Comparison of ENCODE assay signal across 18 cellular contexts in genomic region chr11:82995276-82995675, GRCh38.
DNase-seq lines count a peak whose midpoint lies in the region; ATAC-seq and TF ChIP-seq lines count a peak whose summit lies in the region.
"Had no signal": no experiment of that assay in that cellular context is flagged by ENCODE, and none has a peak within 500 bp of the region (broad histone marks: within the 10 kb centered on the region; RNA-seq: fewer than 3 reads in every experiment).

No MANE protein-coding gene starts in this region.

- peak overlapping the region; percentile 45 to 74 for H3K4me3 Mint-ChIP-seq in activated T-cell treated with anti-CD3 and anti-CD28 coated beads, Interleukin-2, amount 50 U/mL, for 72 hours
- H3K4me3 Mint-ChIP-seq in activated naive CD8-positive, alpha-beta T cell: peak overlapping the region; percentile 43
- H3K4me3 Mint-ChIP-seq: activated CD4-positive, alpha-beta T cell treated with anti-CD3 and anti-CD28 coated beads, Interleukin-2, amount 10 ng/mL, durations not matched to agents 7 days and 5 days; brain; naive thymus-derived CD4-positive, alpha-beta T cell had no signal

- no peaks in the 10 kb centered on the region for H3K27me3 Mint-ChIP-seq in activated T-cell treated with anti-CD3 and anti-CD28 coated beads, Interleukin-2, amount 50 U/mL, for 72 hours (ENCODE audit: low read depth)
- H3K27me3 Mint-ChIP-seq in activated naive CD8-positive, alpha-beta T cell: no peaks in the 10 kb centered on the region
- H3K27me3 Mint-ChIP-seq: activated CD4-positive, alpha-beta T cell treated with anti-CD3 and anti-CD28 coated beads, Interleukin-2, amount 10 ng/mL, durations not matched to agents 7 days and 5 days; brain; naive thymus-derived CD4-positive, alpha-beta T cell had no signal

- TF ChIP-seq POLR2A in tibial nerve (IDR thresholded peaks at IDR 0.05): no peak

- DNase-seq in activated T-cell treated with anti-CD3 and anti-CD28 coated beads, Interleukin-2, amount 50 U/mL, for 72 hours: no peak
- no peak for DNase-seq in activated T-cell treated with anti-CD3 and anti-CD28 coated beads, Interleukin-2, amount 50 U/mL, for 1 hour
- DNase-seq in left kidney (ENCODE audit: low read depth, low spot score): peak; percentile 19
- DNase-seq in tibial nerve (ENCODE audit: low spot score in 2 of 2): no peak
- no peak for DNase-seq in NCI-H2227 (lab: John Stamatoyannopoulos, UW; ENCODE audit: unreplicated experiment)
- DNase-seq in 8988T: no peak
- DNase-seq in amygdala (lab: John Stamatoyannopoulos, UW): no peak
- DNase-seq: activated CD4-positive, alpha-beta T cell treated with anti-CD3 and anti-CD28 coated beads, Interleukin-2, amount 10 ng/mL, durations not matched to agents 7 days and 5 days; activated gamma-delta T cell; KG1; naive thymus-derived CD4-positive, alpha-beta T cell; NCI-H1436 treated with DMSO at 0.1 percent for 48 hours; NCI-H2227 treated with DMSO at 0.1 percent for 48 hours; T1000; upper lobe of left lung had no signal

- peaks cover 77% of the 10 kb centered on the region for H3K4me1 Mint-ChIP-seq in activated T-cell treated with anti-CD3 and anti-CD28 coated beads, Interleukin-2, amount 50 U/mL, for 72 hours (ENCODE audit: low read depth)
- peaks cover 67% of the 10 kb centered on the region for H3K4me1 Mint-ChIP-seq in activated naive CD8-positive, alpha-beta T cell (ENCODE audit: low read depth)

- no peak for TF ChIP-seq EP300 in tibial nerve (IDR thresholded peaks at IDR 0.05)

- no peaks in the 10 kb centered on the region for H3K9me3 Mint-ChIP-seq in activated T-cell treated with anti-CD3 and anti-CD28 coated beads, Interleukin-2, amount 50 U/mL, for 72 hours
- no peaks in the 10 kb centered on the region for H3K9me3 Mint-ChIP-seq in activated naive CD8-positive, alpha-beta T cell (ENCODE audit: low read depth)
- H3K9me3 Mint-ChIP-seq: activated CD4-positive, alpha-beta T cell treated with anti-CD3 and anti-CD28 coated beads, Interleukin-2, amount 10 ng/mL, durations not matched to agents 7 days and 5 days; brain; naive thymus-derived CD4-positive, alpha-beta T cell had no signal

- H3K27ac ChIP-seq in tibial nerve: peak overlapping the region in 3 of 4 donors; percentile 28 to 53 (median 49)
- H3K27ac ChIP-seq: GM23248 had no signal

- H3K27ac Mint-ChIP-seq in activated T-cell treated with anti-CD3 and anti-CD28 coated beads, Interleukin-2, amount 50 U/mL, for 72 hours: peak overlapping the region; percentile 0
- peak overlapping the region; percentile 84 for H3K27ac Mint-ChIP-seq in activated naive CD8-positive, alpha-beta T cell
- H3K27ac Mint-ChIP-seq: activated CD4-positive, alpha-beta T cell treated with anti-CD3 and anti-CD28 coated beads, Interleukin-2, amount 10 ng/mL, durations not matched to agents 7 days and 5 days had no signal

- no peaks in the 10 kb centered on the region for H3K27me3 ChIP-seq in tibial nerve
- H3K27me3 ChIP-seq: upper lobe of left lung had no signal

- peaks cover 0 to 57% (median 14%) of the 10 kb centered on the region in 4 donors for H3K4me1 ChIP-seq in tibial nerve

- no peak for TF ChIP-seq CTCF in tibial nerve (IDR thresholded peaks at IDR 0.05)

- ATAC-seq in activated T-cell treated with anti-CD3 and anti-CD28 coated beads, Interleukin-2, amount 50 U/mL, for 72 hours (replicated peaks in 1 of 2): no peak
- ATAC-seq: naive thymus-derived CD4-positive, alpha-beta T cell had no signal

- peaks cover 0 to 8% (median 0%) of the 10 kb centered on the region in 3 donors for H3K36me3 ChIP-seq in tibial nerve
- H3K36me3 ChIP-seq: upper lobe of left lung had no signal

- H3K9me3 ChIP-seq in tibial nerve: no peaks in the 10 kb centered on the region
- H3K9me3 ChIP-seq: upper lobe of left lung had no signal

- 51 to 55% methylated on average over 2 of the region's 2 CpGs for WGBS in tibial nerve, 2 donors

- H3K36me3 Mint-ChIP-seq in activated T-cell treated with anti-CD3 and anti-CD28 coated beads, Interleukin-2, amount 50 U/mL, for 72 hours (ENCODE audit: insufficient read depth in 2 of 2): peaks cover 5 to 8% of the 10 kb centered on the region in 2 donors
- H3K36me3 Mint-ChIP-seq in activated naive CD8-positive, alpha-beta T cell: peaks cover 21% of the 10 kb centered on the region

- H3K4me3 ChIP-seq in tibial nerve: no peak overlapping the region
- H3K4me3 ChIP-seq: GM23248, upper lobe of left lung had no signal
